Comparison of ENCODE assay signal across 8 cellular contexts in genomic region chr1:235504122-235504493, GRCh38. TPM values are rescaled to one million over a fixed set of nuclear protein-coding genes. Genes with fewer than 3 reads are reported as not detected.
A peak's percentile ranks its signal among the peaks of the same experiment; 100 is the strongest.
DNase-seq lines count a peak whose midpoint lies in the region; ATAC-seq lines count a peak whose summit lies in the region.

Gene B3GALNT2 (minus strand): TSS chr1:235504452. CDS start chr1:235504252, 200 bp downstream.

- no peak for DNase-seq in stimulated activated effector memory CD8-positive, alpha-beta T cell treated with anti-CD3 and anti-CD28 coated beads, Interleukin-12 subunit alpha, Interleukin-12 subunit beta, amount 100 ng/mL, for 72 hours (ENCODE audit: low spot score in 2 of 2)
- DNase-seq in D341Med (ENCODE audit: low spot score) (no peak), NCI-H2171 (lab: John Stamatoyannopoulos, UW) (no peak)

- peak within 1 kb of the TSS; percentile 69 to 89 (median 80) for H3K4me3 ChIP-seq in BLaER1 treated with 17β-estradiol and CSF1 and Interleukin-3, amounts not matched to agents 10 nM and 100 nM
- peak within 1 kb of the TSS; percentile 93 for H3K4me3 ChIP-seq in iPS-18a (ENCODE audit: low read length)

- H3K27me3 ChIP-seq in BLaER1 treated with 17β-estradiol and CSF1 and Interleukin-3, amounts not matched to agents 10 nM and 100 nM: no peaks in the 10 kb centered on the region
- H3K27me3 ChIP-seq in iPS-18a (ENCODE audit: control insufficient read depth, insufficient read depth, low read length): no peaks in the 10 kb centered on the region

- H3K36me3 Mint-ChIP-seq in stimulated activated effector memory CD8-positive, alpha-beta T cell treated with anti-CD3 and anti-CD28 coated beads, Interleukin-12 subunit alpha, Interleukin-12 subunit beta, amount 100 ng/mL, for 72 hours: peaks cover 20% of the 10 kb centered on the region

- H3K4me1 Mint-ChIP-seq in stimulated activated effector memory CD8-positive, alpha-beta T cell treated with anti-CD3 and anti-CD28 coated beads, Interleukin-12 subunit alpha, Interleukin-12 subunit beta, amount 100 ng/mL, for 72 hours: peaks cover 17% of the 10 kb centered on the region

- peaks cover 4 to 44% (median 29%) of the 10 kb centered on the region in 11 experiments; a peak in 18 of 22 replicates for H4K20me1 ChIP-seq in BLaER1 treated with 17β-estradiol and CSF1 and Interleukin-3, amounts not matched to agents 10 nM and 100 nM

- H3K4me1 ChIP-seq in BLaER1 treated with 17β-estradiol and CSF1 and Interleukin-3, amounts not matched to agents 10 nM and 100 nM: peaks cover 14 to 37% (median 29%) of the 10 kb centered on the region in 10 experiments
- peaks cover 8% of the 10 kb centered on the region for H3K4me1 ChIP-seq in iPS-18a (ENCODE audit: control insufficient read depth, low read depth, low read length)

- peak within 1 kb of the TSS; percentile 94 for H3K4me3 Mint-ChIP-seq in stimulated activated effector memory CD8-positive, alpha-beta T cell treated with anti-CD3 and anti-CD28 coated beads, Interleukin-12 subunit alpha, Interleukin-12 subunit beta, amount 100 ng/mL, for 72 hours

- H3K9me3 ChIP-seq in BLaER1 treated with 17β-estradiol and CSF1 and Interleukin-3, amounts not matched to agents 10 nM and 100 nM (replicated peaks in 1 of 11): no peaks in the 10 kb centered on the region
- no peaks in the 10 kb centered on the region for H3K9me3 ChIP-seq in iPS-18a (ENCODE audit: control insufficient read depth, low read depth, low read length)

- peak within 1 kb of the TSS; percentile 84 to 97 (median 95) for H3K9ac ChIP-seq in BLaER1 treated with 17β-estradiol and CSF1 and Interleukin-3, amounts not matched to agents 10 nM and 100 nM
- peak within 1 kb of the TSS; percentile 93 for H3K9ac ChIP-seq in iPS-18a (ENCODE audit: low read length)

- H3K4me2 ChIP-seq in BLaER1 treated with 17β-estradiol and CSF1 and Interleukin-3, amounts not matched to agents 10 nM and 100 nM: peak within 1 kb of the TSS; percentile 81 to 90 (median 86)

- peak within 1 kb of the TSS; percentile 96 for H3K27ac Mint-ChIP-seq in stimulated activated effector memory CD8-positive, alpha-beta T cell treated with anti-CD3 and anti-CD28 coated beads, Interleukin-12 subunit alpha, Interleukin-12 subunit beta, amount 100 ng/mL, for 72 hours

- H3K36me3 ChIP-seq in BLaER1 treated with 17β-estradiol and CSF1 and Interleukin-3, amounts not matched to agents 10 nM and 100 nM: peaks cover 0 to 18% (median 9%) of the 10 kb centered on the region in 11 experiments; a peak in 12 of 22 replicates
- no peaks in the 10 kb centered on the region for H3K36me3 ChIP-seq in iPS-18a (ENCODE audit: control insufficient read depth, low read depth, low read length)

- ATAC-seq in GM19395 (IDR thresholded peaks at IDR 0.05; ENCODE audit: unreplicated experiment) (peak; percentile 43), HG03457 (IDR thresholded peaks at IDR 0.05; ENCODE audit: unreplicated experiment) (peak; percentile 32)
- peak; percentile 80 for ATAC-seq in stimulated activated effector memory CD8-positive, alpha-beta T cell treated with anti-CD3 and anti-CD28 coated beads, Interleukin-12 subunit alpha, Interleukin-12 subunit beta, amount 100 ng/mL, for 72 hours

- no peaks in the 10 kb centered on the region for H3K9me3 Mint-ChIP-seq in stimulated activated effector memory CD8-positive, alpha-beta T cell treated with anti-CD3 and anti-CD28 coated beads, Interleukin-12 subunit alpha, Interleukin-12 subunit beta, amount 100 ng/mL, for 72 hours

- WGBS in adipose tissue, 3 donors: 1 to 2% (median 1%) methylated on average over 21 to 48 of the region's 48 CpGs

- peak within 1 kb of the TSS; percentile 70 to 98 (median 96) for H3K27ac ChIP-seq in BLaER1 treated with 17β-estradiol and CSF1 and Interleukin-3, amounts not matched to agents 10 nM and 100 nM
- H3K27ac ChIP-seq in adipose tissue (ENCODE audit: low read depth, low read length) (peak within 1 kb of the TSS; percentile 97), iPS-18a (ENCODE audit: low read length) (peak within 1 kb of the TSS; percentile 87)

RNA-seq across cellular contexts. Expression of gene B3GALNT2, which starts in this region (rescaled TPM):
- 10 to 100 TPM in 1 of 3 donors, 1 to 10 TPM in 2; 3.1 to 17.7 (median 7.9) TPM for polyA plus RNA-seq in adipose tissue
